ENCODE assay signal across 17 cellular contexts in the genomic region with DNA sequence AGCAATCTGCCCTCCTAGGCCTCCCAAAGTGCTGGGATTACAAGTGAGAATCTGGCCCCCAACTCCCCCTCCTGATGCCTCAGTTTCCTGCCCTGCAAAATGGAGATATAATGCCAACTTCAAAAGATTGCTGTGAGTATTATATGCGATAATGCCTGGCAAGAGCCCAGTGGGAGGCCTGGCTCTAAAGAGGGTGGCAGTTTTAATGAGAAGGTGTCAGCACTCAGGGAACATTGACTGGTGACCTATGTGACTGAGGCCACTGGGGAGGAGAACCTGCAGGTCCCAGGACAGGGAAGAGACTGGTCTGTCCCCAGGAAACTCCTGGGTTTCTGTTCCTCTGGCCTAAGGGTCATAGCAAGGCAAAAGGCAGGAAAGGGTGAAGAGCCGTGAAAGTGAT. TPM values are rescaled to one million over a fixed set of nuclear protein-coding genes. Genes with fewer than 3 reads are reported as not detected.
A peak's percentile ranks its signal among the peaks of the same experiment; 100 is the strongest.
DNase-seq lines count a peak whose midpoint lies in the region; ATAC-seq and TF ChIP-seq lines count a peak whose summit lies in the region.
"Had no signal": no experiment of that assay in that cellular context is flagged by ENCODE, and none has a peak within 500 bp of the region (broad histone marks: within the 10 kb centered on the region; RNA-seq: fewer than 3 reads in every experiment).

No MANE protein-coding gene starts in this region.

- no peak overlapping the region for H3K4me2 ChIP-seq in fibroblast of lung (ENCODE audit: extremely low read depth, insufficient read depth, low read length)

- no peaks in the 10 kb centered on the region for H3K9me3 Mint-ChIP-seq in WTC11
- H3K9me3 Mint-ChIP-seq in progenitor cell of endocrine pancreas (ENCODE audit: low read depth): no peaks in the 10 kb centered on the region
- H3K9me3 Mint-ChIP-seq: activated T-helper 1 cell treated with anti-CD3 and anti-CD28 coated beads, Interleukin-12 subunit alpha, Interleukin-12 subunit beta, Interleukin-2, Interleukin-4 antibody, amounts not matched to agents 30 ng/mL and 10 ng/mL and 1 ng/mL, durations not matched to agents 14 hours and 24 hours and 36 hours; neural crest cell had no signal

- no peaks in the 10 kb centered on the region for H4K20me1 ChIP-seq in fibroblast of lung (ENCODE audit: control insufficient read depth, extremely low read depth, insufficient read depth, low read length)

- POLR2A ChIA-PET in WTC11 (lab: Charles Lee): no interaction called here

- peaks cover 38% of the 10 kb centered on the region for H3K4me1 Mint-ChIP-seq in WTC11
- peaks cover 68% of the 10 kb centered on the region for H3K4me1 Mint-ChIP-seq in progenitor cell of endocrine pancreas (ENCODE audit: low read depth)

- H3K9me3 ChIP-seq in fibroblast of lung (ENCODE audit: control insufficient read depth, insufficient read depth, low read depth, low read length): no peaks in the 10 kb centered on the region
- no peaks in the 10 kb centered on the region for H3K9me3 ChIP-seq in upper lobe of right lung

- no peaks in the 10 kb centered on the region for H3K27me3 Mint-ChIP-seq in WTC11 (ENCODE audit: low read depth)
- no peaks in the 10 kb centered on the region for H3K27me3 Mint-ChIP-seq in progenitor cell of endocrine pancreas

- DNase-seq in WTC11 (ENCODE audit: low spot score): no peak
- DNase-seq in fibroblast of lung (ENCODE audit: low read depth in 2 of 2): no peak
- no peak for DNase-seq in progenitor cell of endocrine pancreas (ENCODE audit: low spot score, unreplicated experiment)
- no peak for DNase-seq in upper lobe of right lung
- no peak for DNase-seq in NCI-H82 (lab: John Stamatoyannopoulos, UW)
- no peak for DNase-seq in nucleus accumbens (lab: John Stamatoyannopoulos, UW)
- DNase-seq: effector CD8-positive, alpha-beta T cell; NCI-H1930; stimulated activated CD4-positive, alpha-beta T cell treated with anti-CD3 and anti-CD28 coated beads, Interleukin-12 subunit alpha, Interleukin-12 subunit beta, amount 100 ng/mL, for 4 hours had no signal

- H3K27ac Mint-ChIP-seq in WTC11 (peak overlapping the region; percentile 86), progenitor cell of endocrine pancreas (peak overlapping the region; percentile 89)
- H3K27ac Mint-ChIP-seq: activated T-helper 1 cell treated with anti-CD3 and anti-CD28 coated beads, Interleukin-12 subunit alpha, Interleukin-12 subunit beta, Interleukin-2, Interleukin-4 antibody, amounts not matched to agents 30 ng/mL and 10 ng/mL and 1 ng/mL, durations not matched to agents 14 hours and 24 hours and 36 hours had no signal

- H3K4me3 Mint-ChIP-seq in WTC11 (no peak overlapping the region), progenitor cell of endocrine pancreas (ENCODE audit: low read depth) (no peak overlapping the region)
- H3K4me3 Mint-ChIP-seq: activated T-helper 1 cell treated with anti-CD3 and anti-CD28 coated beads, Interleukin-12 subunit alpha, Interleukin-12 subunit beta, Interleukin-2, Interleukin-4 antibody, amounts not matched to agents 30 ng/mL and 10 ng/mL and 1 ng/mL, durations not matched to agents 14 hours and 24 hours and 36 hours; neural crest cell had no signal

- peaks cover 69% of the 10 kb centered on the region for H3K79me2 ChIP-seq in fibroblast of lung (ENCODE audit: control insufficient read depth, insufficient read depth, low read length)

- TF ChIP-seq CTCF in WTC11 (IDR thresholded peaks at IDR 0.05): no peak
- TF ChIP-seq CTCF in fibroblast of lung (conservative IDR thresholded peaks at IDR 0.05 in 1 of 2, IDR thresholded peaks at IDR 0.05 in 1 of 2; ENCODE audit: low read depth in 1 of 2, low read length in 2 of 2): no peak
- TF ChIP-seq CTCF in progenitor cell of endocrine pancreas (IDR thresholded peaks at IDR 0.05; ENCODE audit: unreplicated experiment): no peak
- no peak for TF ChIP-seq CTCF in upper lobe of right lung (IDR thresholded peaks at IDR 0.05)

- H3K36me3 Mint-ChIP-seq in WTC11: peaks cover 9% of the 10 kb centered on the region
- peaks cover 20% of the 10 kb centered on the region for H3K36me3 Mint-ChIP-seq in progenitor cell of endocrine pancreas (ENCODE audit: insufficient read depth)

- H3K36me3 ChIP-seq in fibroblast of lung (ENCODE audit: control insufficient read depth, insufficient read depth, low read length) (peaks cover 2% of the 10 kb centered on the region), upper lobe of right lung (no peaks in the 10 kb centered on the region)

- peaks cover 51% of the 10 kb centered on the region for H3K4me1 ChIP-seq in fibroblast of lung (ENCODE audit: control insufficient read depth, extremely low read depth, insufficient read depth, low read length)
- H3K4me1 ChIP-seq in upper lobe of right lung: peaks cover 75% of the 10 kb centered on the region

- H3K4me3 ChIP-seq in fibroblast of lung (replicated peaks in 1 of 4; ENCODE audit: control extremely low read depth in 1 of 4, insufficient read depth in 1 of 4, low read depth in 3 of 4, low read length in 4 of 4) (no peak overlapping the region), upper lobe of right lung (no peak overlapping the region)

- peak overlapping the region; percentile 36 for H3K9ac ChIP-seq in fibroblast of lung (ENCODE audit: insufficient read depth, low read length)

- H3K27ac ChIP-seq in fibroblast of lung (ENCODE audit: insufficient read depth, low read length) (peak overlapping the region; percentile 95), upper lobe of right lung (peak overlapping the region; percentile 24)

- intact Hi-C loops in upper lobe of right lung (cut with DNase I): no loop called here

- H3K27me3 ChIP-seq in fibroblast of lung (ENCODE audit: control insufficient read depth, insufficient read depth, low read length) (no peaks in the 10 kb centered on the region), upper lobe of right lung (no peaks in the 10 kb centered on the region)

- ATAC-seq in WTC11: no peak
- no peak for ATAC-seq in upper lobe of right lung
- ATAC-seq in HG03108 (IDR thresholded peaks at IDR 0.05; ENCODE audit: unreplicated experiment): no peak

- CTCF ChIA-PET in WTC11 (lab: Charles Lee): no interaction called here

- H2AFZ ChIP-seq in fibroblast of lung (ENCODE audit: low read length): no peak overlapping the region

TF ChIP-seq in WTC11, 78 proteins besides CTCF, POLR2A, EP300 and RAD21 (continues in another document):
- no peak for TF ChIP-seq CREM (CRISPR knock-in tag; IDR thresholded peaks at IDR 0.05)
- no peak for TF ChIP-seq MYBL2 (CRISPR knock-in tag; IDR thresholded peaks at IDR 0.05)
- no peak for TF ChIP-seq ZNF416 (CRISPR knock-in tag; IDR thresholded peaks at IDR 0.05)
- no peak for TF ChIP-seq NR3C1 (CRISPR knock-in tag; conservative IDR thresholded peaks at IDR 0.05; ENCODE audit: low read depth)
- no peak for TF ChIP-seq NR1H2 (CRISPR knock-in tag; IDR thresholded peaks at IDR 0.05)
- TF ChIP-seq, protein P1, sequence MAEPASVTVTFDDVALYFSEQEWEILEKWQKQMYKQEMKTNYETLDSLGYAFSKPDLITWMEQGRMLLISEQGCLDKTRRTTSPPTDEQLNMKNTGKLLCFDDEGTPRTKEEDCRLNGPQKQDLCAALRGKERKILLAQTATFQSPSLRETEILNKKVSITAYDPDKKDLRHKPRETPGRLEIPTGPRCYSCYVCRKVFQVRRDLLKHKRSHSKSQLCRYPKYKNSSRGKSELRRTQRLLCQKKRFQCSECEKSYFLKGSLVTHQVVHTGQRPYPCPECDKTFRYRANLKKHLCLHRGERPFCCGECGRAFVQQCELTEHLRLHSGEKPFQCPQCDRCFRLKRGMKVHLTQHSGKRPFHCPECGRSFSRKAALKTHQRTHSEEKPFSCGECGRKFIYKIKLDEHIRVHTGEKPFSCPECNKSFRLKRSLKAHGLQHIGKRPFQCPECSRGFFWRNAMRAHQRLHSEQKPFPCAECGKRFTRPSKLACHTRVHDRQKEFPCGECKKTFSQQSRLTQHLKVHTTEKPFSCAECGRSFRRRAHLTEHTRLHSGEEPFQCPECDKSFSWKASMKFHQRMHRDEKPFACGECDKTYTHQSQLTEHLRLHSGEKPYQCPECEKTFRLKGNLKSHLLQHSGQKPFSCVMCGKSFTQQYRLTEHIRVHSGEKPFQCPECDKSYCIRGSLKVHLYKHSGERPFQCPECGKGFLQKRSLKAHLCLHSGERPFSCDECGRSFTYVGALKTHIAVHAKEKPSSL (CRISPR knock-in tag; conservative IDR thresholded peaks at IDR 0.05): no peak
- no peak for TF ChIP-seq OVOL2 (CRISPR knock-in tag; IDR thresholded peaks at IDR 0.05; ENCODE audit: borderline replicate concordance)
- TF ChIP-seq, protein P2, sequence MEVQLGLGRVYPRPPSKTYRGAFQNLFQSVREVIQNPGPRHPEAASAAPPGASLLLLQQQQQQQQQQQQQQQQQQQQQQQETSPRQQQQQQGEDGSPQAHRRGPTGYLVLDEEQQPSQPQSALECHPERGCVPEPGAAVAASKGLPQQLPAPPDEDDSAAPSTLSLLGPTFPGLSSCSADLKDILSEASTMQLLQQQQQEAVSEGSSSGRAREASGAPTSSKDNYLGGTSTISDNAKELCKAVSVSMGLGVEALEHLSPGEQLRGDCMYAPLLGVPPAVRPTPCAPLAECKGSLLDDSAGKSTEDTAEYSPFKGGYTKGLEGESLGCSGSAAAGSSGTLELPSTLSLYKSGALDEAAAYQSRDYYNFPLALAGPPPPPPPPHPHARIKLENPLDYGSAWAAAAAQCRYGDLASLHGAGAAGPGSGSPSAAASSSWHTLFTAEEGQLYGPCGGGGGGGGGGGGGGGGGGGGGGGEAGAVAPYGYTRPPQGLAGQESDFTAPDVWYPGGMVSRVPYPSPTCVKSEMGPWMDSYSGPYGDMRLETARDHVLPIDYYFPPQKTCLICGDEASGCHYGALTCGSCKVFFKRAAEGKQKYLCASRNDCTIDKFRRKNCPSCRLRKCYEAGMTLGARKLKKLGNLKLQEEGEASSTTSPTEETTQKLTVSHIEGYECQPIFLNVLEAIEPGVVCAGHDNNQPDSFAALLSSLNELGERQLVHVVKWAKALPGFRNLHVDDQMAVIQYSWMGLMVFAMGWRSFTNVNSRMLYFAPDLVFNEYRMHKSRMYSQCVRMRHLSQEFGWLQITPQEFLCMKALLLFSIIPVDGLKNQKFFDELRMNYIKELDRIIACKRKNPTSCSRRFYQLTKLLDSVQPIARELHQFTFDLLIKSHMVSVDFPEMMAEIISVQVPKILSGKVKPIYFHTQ (CRISPR knock-in tag; IDR thresholded peaks at IDR 0.05): no peak

RNA-seq across cellular contexts. Expression of a gene that starts 11.0 kb away (rescaled TPM):
- total RNA-seq in WTC11 (2021) (120 to 127 TPM (median 120 TPM) in 3 replicates), fibroblast of lung (49.8 and 88.4 TPM in 2 replicates), progenitor cell of endocrine pancreas (656 and 657 TPM in 2 replicates), upper lobe of right lung (393 TPM)
- 21.2 and 40.7 TPM in 2 replicates for polyA plus RNA-seq in fibroblast of lung
- 91.8 and 196 TPM in 2 replicates for polyA plus RNA-seq in fibroblast of lung (2012)
- polyA minus RNA-seq in fibroblast of lung (ENCODE audit: low replicate concordance): 177 and 384 TPM in 2 replicates

RNA-seq across cellular contexts. Expression of a gene that starts 50.8 kb away (rescaled TPM):
- total RNA-seq in WTC11 (2021) (4.4 to 6.7 TPM (median 5.0 TPM) in 3 replicates), fibroblast of lung (not detected in 2 replicates), progenitor cell of endocrine pancreas (0.58 TPM in 1 of 2 replicates, not detected in the other), upper lobe of right lung (not detected)
- not detected in 2 replicates for polyA plus RNA-seq in fibroblast of lung
- not detected in 2 replicates for polyA plus RNA-seq in fibroblast of lung (2012)
- polyA minus RNA-seq in fibroblast of lung (ENCODE audit: low replicate concordance): not detected in 2 replicates
- total RNA-seq: activated T-helper 1 cell treated with anti-CD3 and anti-CD28 coated beads, Interleukin-12 subunit alpha, Interleukin-12 subunit beta, Interleukin-2, Interleukin-4 antibody, amounts not matched to agents 30 ng/mL and 10 ng/mL and 1 ng/mL, durations not matched to agents 14 hours and 24 hours and 36 hours; Daoy; glomerular endothelial cell; LHCN-M2; neural crest cell; urinary bladder had no signal
- polyA plus RNA-seq: keratinocyte had no signal
